Comparison of ENCODE assay signal across 1 cellular context in the genomic region with DNA sequence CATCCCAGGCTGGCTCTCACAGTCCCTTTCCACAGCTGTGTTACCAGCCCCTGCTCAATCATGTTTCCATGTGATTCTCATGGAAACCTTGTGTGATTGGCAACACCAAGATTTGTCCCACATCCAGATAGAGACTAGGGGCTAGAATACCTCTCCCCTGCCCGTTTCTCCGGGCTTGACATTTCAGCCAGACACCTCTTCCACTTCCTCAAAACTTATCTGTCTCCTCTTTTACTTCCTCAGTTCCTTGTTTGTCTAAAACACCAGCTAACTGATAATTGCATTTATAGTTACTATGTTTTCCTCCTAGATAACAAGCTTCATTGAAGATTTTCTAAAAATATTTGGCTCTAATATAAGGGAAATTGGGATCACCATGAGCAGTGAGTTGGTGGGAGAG.
TF ChIP-seq lines count a peak whose summit lies in the region.

No MANE protein-coding gene starts in this region.

TF ChIP-seq in GM12878, 131 proteins besides CTCF, POLR2A, EP300 and RAD21:
- no peak for TF ChIP-seq HCFC1 (IDR thresholded peaks at IDR 0.05; ENCODE audit: low read length)
- TF ChIP-seq SPI1 (IDR thresholded peaks at IDR 0.05; ENCODE audit: borderline replicate concordance, insufficient read depth, low read depth, low read length) = peak; percentile 64; the same call in 1 of the 2 replicates
- no peak for TF ChIP-seq ZBED1 (IDR thresholded peaks at IDR 0.05; ENCODE audit: borderline replicate concordance)
- no peak for TF ChIP-seq RELA (IDR thresholded peaks at IDR 0.05; ENCODE audit: borderline replicate concordance, partially characterized antibody)
- no peak for TF ChIP-seq NRF1 (conservative IDR thresholded peaks at IDR 0.05; ENCODE audit: low read depth, low read length)
- TF ChIP-seq MXI1 (IDR thresholded peaks at IDR 0.05; ENCODE audit: low read depth, low read length) = no peak
- TF ChIP-seq, protein P1, sequence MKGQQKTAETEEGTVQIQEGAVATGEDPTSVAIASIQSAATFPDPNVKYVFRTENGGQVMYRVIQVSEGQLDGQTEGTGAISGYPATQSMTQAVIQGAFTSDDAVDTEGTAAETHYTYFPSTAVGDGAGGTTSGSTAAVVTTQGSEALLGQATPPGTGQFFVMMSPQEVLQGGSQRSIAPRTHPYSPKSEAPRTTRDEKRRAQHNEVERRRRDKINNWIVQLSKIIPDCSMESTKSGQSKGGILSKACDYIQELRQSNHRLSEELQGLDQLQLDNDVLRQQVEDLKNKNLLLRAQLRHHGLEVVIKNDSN (IDR thresholded peaks at IDR 0.05; ENCODE audit: borderline replicate concordance, extremely low read length, insufficient read depth, low read depth, low read length) = no peak
- no peak for TF ChIP-seq SREBF2 (IDR thresholded peaks at IDR 0.05; ENCODE audit: low read length)
